In genomic region chr5:139651502-139651862, GRCh38 we compare ENCODE assay signal across 7 cellular contexts. TPM values are rescaled to one million over a fixed set of nuclear protein-coding genes. Genes with fewer than 3 reads are reported as not detected.
DNase-seq lines count a peak whose midpoint lies in the region; ATAC-seq and TF ChIP-seq lines count a peak whose summit lies in the region.

No MANE protein-coding gene starts in this region.

- H3K9me3 Mint-ChIP-seq in activated naive CD8-positive, alpha-beta T cell treated with anti-CD3 and anti-CD28 coated beads, Interleukin-2, amount 50 U/mL, for 24 hours, result no peaks in the 10 kb centered on the region

- H3K4me3 Mint-ChIP-seq in activated naive CD8-positive, alpha-beta T cell treated with anti-CD3 and anti-CD28 coated beads, Interleukin-2, amount 50 U/mL, for 24 hours, result peak overlapping the region; percentile 55

- peaks cover 61% of the 10 kb centered on the region for H3K4me1 Mint-ChIP-seq in activated naive CD8-positive, alpha-beta T cell treated with anti-CD3 and anti-CD28 coated beads, Interleukin-2, amount 50 U/mL, for 24 hours

- peaks cover 45% of the 10 kb centered on the region for H3K27me3 Mint-ChIP-seq in activated naive CD8-positive, alpha-beta T cell treated with anti-CD3 and anti-CD28 coated beads, Interleukin-2, amount 50 U/mL, for 24 hours

- H3K27ac Mint-ChIP-seq in activated naive CD8-positive, alpha-beta T cell treated with anti-CD3 and anti-CD28 coated beads, Interleukin-2, amount 50 U/mL, for 24 hours, result peak overlapping the region; percentile 58

- H3K27ac ChIP-seq in layer of hippocampus (ENCODE audit: low read depth, low read length) (peak overlapping the region; percentile 96), temporal lobe (ENCODE audit: low read depth, low read length) (peak overlapping the region; percentile 100)

- DNase-seq in activated naive CD8-positive, alpha-beta T cell treated with anti-CD3 and anti-CD28 coated beads, Interleukin-2, amount 50 U/mL, for 24 hours, result no peak
- DNase-seq in ACHN (no peak), GM13977 (ENCODE audit: low spot score) (no peak)

- TF ChIP-seq CTCF in GM13977 (IDR thresholded peaks at IDR 0.05; ENCODE audit: extremely low read depth, insufficient read depth, missing control alignments), result no peak

- H3K27me3 ChIP-seq in layer of hippocampus (ENCODE audit: control insufficient read depth, insufficient read depth, low read length), result no peaks in the 10 kb centered on the region

- H3K36me3 Mint-ChIP-seq in activated naive CD8-positive, alpha-beta T cell treated with anti-CD3 and anti-CD28 coated beads, Interleukin-2, amount 50 U/mL, for 24 hours (ENCODE audit: low read depth), result no peaks in the 10 kb centered on the region

- in situ Hi-C loops in ACHN (cut with HindIII; ENCODE audit: low pct_ligation_motif_present, low pct_unique_long_range_greater_than_20kb, low sequenced_read_pairs) (no loop called here), GM13977 (cut with MboI; ENCODE audit: low pct_unique_long_range_greater_than_20kb, low sequenced_read_pairs, unreplicated experiment) (no loop called here)

- ATAC-seq in HG02642 (IDR thresholded peaks at IDR 0.05; ENCODE audit: poor library complexity, unreplicated experiment), result peak; percentile 0
- ATAC-seq in activated naive CD8-positive, alpha-beta T cell treated with anti-CD3 and anti-CD28 coated beads, Interleukin-2, amount 50 U/mL, for 24 hours, result no peak
- no peak for ATAC-seq in GM21528 (IDR thresholded peaks at IDR 0.05; ENCODE audit: low FRiP score, unreplicated experiment)

RNA-seq across cellular contexts. Expression of gene CXXC5, which starts 3.3 kb away (rescaled TPM):
- total RNA-seq in temporal lobe, result 33.4 TPM
